In the genomic region with DNA sequence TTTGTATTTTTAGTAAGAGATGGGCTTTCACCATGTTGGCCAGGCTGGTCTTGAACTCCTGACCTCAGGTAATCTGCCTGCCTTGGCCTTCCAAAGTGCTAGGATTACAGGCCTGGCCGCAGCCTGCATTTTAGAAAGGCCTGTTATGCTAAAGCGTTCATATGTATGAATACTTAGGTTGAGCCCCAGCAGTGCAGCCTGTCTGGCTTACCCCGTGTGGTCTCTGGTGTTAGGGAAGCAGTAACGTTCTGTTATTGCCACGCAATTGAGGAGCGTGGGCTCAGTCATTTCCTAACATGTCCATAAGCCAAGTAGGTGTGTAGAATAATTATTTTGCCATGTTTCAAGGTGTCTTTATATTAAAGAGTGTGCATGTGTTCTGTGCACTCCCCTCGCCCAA, we compare ENCODE assay signal across 1 cellular context.
TF ChIP-seq lines count a peak whose summit lies in the region.

No MANE protein-coding gene starts in this region.

TF ChIP-seq in SK-N-SH, 30 proteins besides CTCF, POLR2A, EP300 and RAD21:
- TF ChIP-seq POLR2AphosphoS5 (IDR thresholded peaks at IDR 0.05; ENCODE audit: low read depth, low read length): no peak
- TF ChIP-seq CHD2 (IDR thresholded peaks at IDR 0.05; ENCODE audit: low read length, partially characterized antibody): no peak
- no peak for TF ChIP-seq GATA2 (CRISPR knock-in tag; IDR thresholded peaks at IDR 0.05)
- no peak for TF ChIP-seq MEF2A (IDR thresholded peaks at IDR 0.05; ENCODE audit: borderline replicate concordance, low read depth)
- TF ChIP-seq JUND (IDR thresholded peaks at IDR 0.05): no peak
- TF ChIP-seq RCOR1 (IDR thresholded peaks at IDR 0.05; ENCODE audit: low read length): no peak
- no peak for TF ChIP-seq NFIC (IDR thresholded peaks at IDR 0.05; ENCODE audit: borderline replicate concordance)
- TF ChIP-seq, protein P1, sequence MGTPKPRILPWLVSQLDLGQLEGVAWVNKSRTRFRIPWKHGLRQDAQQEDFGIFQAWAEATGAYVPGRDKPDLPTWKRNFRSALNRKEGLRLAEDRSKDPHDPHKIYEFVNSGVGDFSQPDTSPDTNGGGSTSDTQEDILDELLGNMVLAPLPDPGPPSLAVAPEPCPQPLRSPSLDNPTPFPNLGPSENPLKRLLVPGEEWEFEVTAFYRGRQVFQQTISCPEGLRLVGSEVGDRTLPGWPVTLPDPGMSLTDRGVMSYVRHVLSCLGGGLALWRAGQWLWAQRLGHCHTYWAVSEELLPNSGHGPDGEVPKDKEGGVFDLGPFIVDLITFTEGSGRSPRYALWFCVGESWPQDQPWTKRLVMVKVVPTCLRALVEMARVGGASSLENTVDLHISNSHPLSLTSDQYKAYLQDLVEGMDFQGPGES (IDR thresholded peaks at IDR 0.05; ENCODE audit: low read depth, low read length): no peak
- TF ChIP-seq FOSL2 (IDR thresholded peaks at IDR 0.05; ENCODE audit: borderline replicate concordance, low read depth): no peak
- no peak for TF ChIP-seq TCF12 (IDR thresholded peaks at IDR 0.05)
- no peak for TF ChIP-seq TAF1 (IDR thresholded peaks at IDR 0.05; ENCODE audit: borderline replicate concordance, low read depth, low read length)
- TF ChIP-seq ELF1 (IDR thresholded peaks at IDR 0.05): no peak
TF ChIP-seq in SK-N-SH: peak in this region for 0.
